ENCODE assay signal across 1 cellular context in the genomic region with DNA sequence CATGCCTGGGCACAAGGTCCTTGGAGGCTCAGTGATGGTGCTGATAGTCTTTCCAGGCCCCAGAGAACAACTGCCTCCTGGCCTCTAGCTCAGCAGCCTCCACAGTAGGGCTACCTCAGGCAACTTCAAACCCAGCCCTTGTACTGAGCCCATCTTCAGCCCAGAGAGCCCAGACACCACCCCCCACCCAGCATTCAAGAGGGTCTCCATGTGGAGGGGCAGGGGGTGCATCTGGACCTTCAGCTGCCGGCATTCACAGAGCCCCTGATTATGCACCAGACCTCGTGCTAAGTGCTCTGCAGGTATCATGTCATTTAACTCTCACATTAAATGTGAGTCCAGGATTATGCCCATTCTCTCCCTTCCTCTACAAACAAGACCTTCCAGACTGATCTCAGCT.
TF ChIP-seq lines count a peak whose summit lies in the region.

No MANE protein-coding gene starts in this region.

TF ChIP-seq in H1, 55 proteins besides CTCF, POLR2A, EP300 and RAD21:
- TF ChIP-seq GTF2F1 (IDR thresholded peaks at IDR 0.05; ENCODE audit: borderline replicate concordance, low read depth, low read length) (no peak), CEBPB (IDR thresholded peaks at IDR 0.05; ENCODE audit: low read depth, low read length) (no peak), JUN (IDR thresholded peaks at IDR 0.05; ENCODE audit: low read depth, low read length) (no peak), SP4 (IDR thresholded peaks at IDR 0.05; ENCODE audit: low read length) (no peak)
- TF ChIP-seq, protein P1, sequence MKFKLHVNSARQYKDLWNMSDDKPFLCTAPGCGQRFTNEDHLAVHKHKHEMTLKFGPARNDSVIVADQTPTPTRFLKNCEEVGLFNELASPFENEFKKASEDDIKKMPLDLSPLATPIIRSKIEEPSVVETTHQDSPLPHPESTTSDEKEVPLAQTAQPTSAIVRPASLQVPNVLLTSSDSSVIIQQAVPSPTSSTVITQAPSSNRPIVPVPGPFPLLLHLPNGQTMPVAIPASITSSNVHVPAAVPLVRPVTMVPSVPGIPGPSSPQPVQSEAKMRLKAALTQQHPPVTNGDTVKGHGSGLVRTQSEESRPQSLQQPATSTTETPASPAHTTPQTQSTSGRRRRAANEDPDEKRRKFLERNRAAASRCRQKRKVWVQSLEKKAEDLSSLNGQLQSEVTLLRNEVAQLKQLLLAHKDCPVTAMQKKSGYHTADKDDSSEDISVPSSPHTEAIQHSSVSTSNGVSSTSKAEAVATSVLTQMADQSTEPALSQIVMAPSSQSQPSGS (IDR thresholded peaks at IDR 0.05; ENCODE audit: low read length) = no peak
